In the genomic region with DNA sequence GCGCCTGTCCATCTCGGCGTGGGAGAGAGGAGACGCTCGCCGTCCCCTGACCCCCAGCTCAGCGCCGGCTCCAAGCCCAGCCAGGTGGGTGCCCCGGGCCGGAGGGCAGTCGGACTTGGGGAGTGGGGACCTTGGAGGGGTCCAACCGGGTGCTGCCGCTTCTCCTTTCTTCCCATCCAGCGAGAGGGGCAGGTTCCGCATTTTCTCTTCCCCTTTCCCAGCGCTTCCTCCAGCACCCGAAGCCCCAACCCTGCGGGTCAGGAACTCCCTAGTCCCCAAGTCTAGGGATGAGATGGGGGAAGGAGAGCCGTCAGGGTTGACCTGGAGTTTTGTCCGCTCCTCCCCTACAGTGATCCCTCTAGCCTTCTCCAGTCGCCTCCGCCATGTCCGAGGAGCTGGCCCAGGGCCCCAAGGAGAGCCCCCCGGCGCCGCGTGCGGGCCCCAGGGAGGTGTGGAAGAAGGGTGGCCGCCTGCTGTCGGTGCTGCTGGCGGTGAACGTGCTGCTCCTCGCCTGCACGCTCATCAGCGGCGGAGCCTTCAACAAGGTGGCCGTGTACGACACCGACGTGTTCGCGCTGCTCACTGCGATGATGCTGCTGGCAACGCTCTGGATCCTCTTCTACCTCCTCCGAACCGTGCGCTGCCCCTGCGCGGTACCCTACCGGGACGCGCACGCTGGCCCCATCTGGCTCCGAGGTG, we compare ENCODE assay signal across 8 cellular contexts. TPM values are rescaled to one million over a fixed set of nuclear protein-coding genes. Genes with fewer than 3 reads are reported as not detected.
A peak's percentile ranks its signal among the peaks of the same experiment; 100 is the strongest.
DNase-seq lines count a peak whose midpoint lies in the region; ATAC-seq and TF ChIP-seq lines count a peak whose summit lies in the region.

TSS of gene OTOP2 (plus strand) at position 24 of the 699 bp plus-strand sequence. CDS start at position 384, 360 bp downstream.

- H3K4me1 Mint-ChIP-seq in activated naive CD8-positive, alpha-beta T cell treated with anti-CD3 and anti-CD28 coated beads, Interleukin-2, amount 50 U/mL, for 24 hours, result peaks cover 6% of the 10 kb centered on the region
- no peaks in the 10 kb centered on the region for H3K4me1 Mint-ChIP-seq in type B pancreatic cell (ENCODE audit: unreplicated experiment)

- peak; percentile 16 for ATAC-seq in activated naive CD8-positive, alpha-beta T cell treated with anti-CD3 and anti-CD28 coated beads, Interleukin-2, amount 50 U/mL, for 24 hours
- ATAC-seq in left lobe of liver (peak; percentile 15), HG03039 (IDR thresholded peaks at IDR 0.05; ENCODE audit: unreplicated experiment) (no peak)

- DNase-seq in activated CD8-positive, alpha-beta memory T cell treated with anti-CD3 and anti-CD28 coated beads for 24 hours, result peak; percentile 64
- no peak for DNase-seq in activated CD8-positive, alpha-beta memory T cell treated with anti-CD3 and anti-CD28 coated beads, Interleukin-2, amount 50 U/mL, for 4 hours
- no peak for DNase-seq in activated naive CD8-positive, alpha-beta T cell treated with anti-CD3 and anti-CD28 coated beads, Interleukin-2, amount 50 U/mL, for 24 hours
- DNase-seq in left lobe of liver (ENCODE audit: low spot score) (no peak), type B pancreatic cell (ENCODE audit: extremely low spot score, unreplicated experiment) (no peak), H4 (ENCODE audit: low spot score) (no peak), SK-N-DZ (ENCODE audit: low spot score) (no peak)

- H3K4me3 Mint-ChIP-seq in activated naive CD8-positive, alpha-beta T cell treated with anti-CD3 and anti-CD28 coated beads, Interleukin-2, amount 50 U/mL, for 24 hours, result peak within 1 kb of the TSS; percentile 42
- H3K4me3 Mint-ChIP-seq in type B pancreatic cell, result peak within 1 kb of the TSS; percentile 71

- H3K27ac Mint-ChIP-seq in activated naive CD8-positive, alpha-beta T cell treated with anti-CD3 and anti-CD28 coated beads, Interleukin-2, amount 50 U/mL, for 24 hours, result no peak within 1 kb of the TSS
- H3K27ac Mint-ChIP-seq in type B pancreatic cell, result no peak within 1 kb of the TSS

- H3K9me3 Mint-ChIP-seq in activated naive CD8-positive, alpha-beta T cell treated with anti-CD3 and anti-CD28 coated beads, Interleukin-2, amount 50 U/mL, for 24 hours, result no peaks in the 10 kb centered on the region
- H3K9me3 Mint-ChIP-seq in type B pancreatic cell, result no peaks in the 10 kb centered on the region

- H3K36me3 Mint-ChIP-seq in activated naive CD8-positive, alpha-beta T cell treated with anti-CD3 and anti-CD28 coated beads, Interleukin-2, amount 50 U/mL, for 24 hours (ENCODE audit: low read depth), result no peaks in the 10 kb centered on the region
- H3K36me3 Mint-ChIP-seq in type B pancreatic cell, result no peaks in the 10 kb centered on the region

- TF ChIP-seq CTCF in type B pancreatic cell (conservative IDR thresholded peaks at IDR 0.05), result no peak

- H3K27me3 Mint-ChIP-seq in activated naive CD8-positive, alpha-beta T cell treated with anti-CD3 and anti-CD28 coated beads, Interleukin-2, amount 50 U/mL, for 24 hours, result peaks cover 59% of the 10 kb centered on the region
- H3K27me3 Mint-ChIP-seq in type B pancreatic cell, result peaks cover 72% of the 10 kb centered on the region

RNA-seq across cellular contexts. Expression of gene OTOP2, which starts in this region (rescaled TPM):
- total RNA-seq in left lobe of liver (not detected), type B pancreatic cell (ENCODE audit: low replicate concordance) (0.12 TPM in 1 of 2 replicates, not detected in the other)
- total RNA-seq in H4 (2014; rRNA removed; shearing (Covaris generic)), result not detected in 2 replicates
- not detected in 2 replicates for polyA plus RNA-seq in SK-N-DZ (2014; cell fraction: cytosol; rRNA removed)
- not detected in 2 replicates for polyA plus RNA-seq in SK-N-DZ (2014; cell fraction: nucleus; rRNA removed)

Comparison
In these comparisons a context has a peak if more than half of its experiments do, and no peak if none do; other contexts are left out.
1. Peak in ATAC-seq in left lobe of liver; RNA of the gene not detected or under 1 TPM.